28 cellular contexts compared by ENCODE assay signal in the genomic region with DNA sequence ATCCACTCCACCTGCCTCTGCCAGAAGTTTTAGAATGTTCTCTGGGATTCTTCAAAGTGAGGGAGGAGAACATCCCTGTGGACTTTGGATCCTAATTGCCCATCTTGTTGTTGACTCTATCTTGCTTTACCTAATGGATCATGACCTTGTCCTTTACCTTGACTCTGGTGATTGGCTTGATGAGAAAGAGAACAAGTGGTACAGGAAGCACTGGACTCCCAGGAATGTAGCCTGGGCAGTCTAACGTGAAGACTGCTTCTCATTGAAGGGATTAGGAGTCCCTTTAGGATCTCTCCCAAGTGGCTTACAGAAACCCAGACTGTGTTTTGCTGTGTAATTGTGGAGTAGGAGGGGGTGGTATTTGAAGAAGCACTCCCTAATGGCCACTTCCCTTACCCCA.
"Had no signal": no experiment of that assay in that cellular context is flagged by ENCODE, and none has a peak within 500 bp of the region (broad histone marks: within the 10 kb centered on the region; RNA-seq: fewer than 3 reads in every experiment).

No MANE protein-coding gene starts in this region.

- H3K9me3 ChIP-seq: adrenal gland, SJCRH30, SK-N-SH had no signal

- DNase-seq: activated CD4-positive, alpha-beta T cell treated with anti-CD3 and anti-CD28 coated beads for 4 hours; activated CD4-positive, alpha-beta T cell treated with anti-CD3 and anti-CD28 coated beads, Interleukin-2, amount 50 U/mL, for 4 hours; activated CD8-positive, alpha-beta memory T cell treated with anti-CD3 and anti-CD28 coated beads, Interleukin-2, amount 50 U/mL, for 48 hours; activated CD8-positive, alpha-beta T cell treated with anti-CD3 and anti-CD28 coated beads, Interleukin-2, amount 10 ng/mL, durations not matched to agents 7 days and 5 days; activated naive CD4-positive, alpha-beta T cell treated with anti-CD3 and anti-CD28 coated beads, Interleukin-2, amount 50 U/mL, for 16 hours; activated naive CD8-positive, alpha-beta T cell treated with anti-CD3 and anti-CD28 coated beads, Interleukin-2, amount 10 ng/mL, durations not matched to agents 7 days and 5 days; activated T-cell treated with anti-CD3 and anti-CD28 coated beads, Interleukin-2, amount 50 U/mL, for 1 hour; adrenal gland; aorta; central memory CD4-positive, alpha-beta T cell; IMR-90; Kasumi-1; KBM-7; MV-4-11; NCI-H1092 treated with DMSO at 0.1 percent for 48 hours; NCI-H1417 treated with DMSO at 0.1 percent for 48 hours; NCI-H1694; NCI-H2029; NCI-H2107; NCI-H446; NCI-H524; Right ventricle myocardium superior; SJCRH30; SK-N-SH; T-helper 1 cell had no signal

- H3K4me1 ChIP-seq: adrenal gland, SJCRH30 had no signal

- FAIRE-seq: bronchial epithelial cell had no signal

- H3K4me3 Mint-ChIP-seq: activated CD8-positive, alpha-beta T cell treated with anti-CD3 and anti-CD28 coated beads, Interleukin-2, amount 10 ng/mL, durations not matched to agents 7 days and 5 days; activated naive CD8-positive, alpha-beta T cell treated with anti-CD3 and anti-CD28 coated beads, Interleukin-2, amount 10 ng/mL, durations not matched to agents 7 days and 5 days had no signal

- ATAC-seq: activated CD4-positive, CD25-positive, alpha-beta regulatory T cell treated with anti-CD3 and anti-CD28 coated beads, Interleukin-2, amount 50 U/mL, for 24 hours; activated CD8-positive, alpha-beta T cell treated with anti-CD3 and anti-CD28 coated beads, Interleukin-2, amount 10 ng/mL, durations not matched to agents 7 days and 5 days had no signal

- H3K27me3 ChIP-seq: adrenal gland, SJCRH30 had no signal

- H3K36me3 ChIP-seq: adrenal gland, SJCRH30 had no signal

- H3K27ac Mint-ChIP-seq: activated CD8-positive, alpha-beta T cell treated with anti-CD3 and anti-CD28 coated beads, Interleukin-2, amount 10 ng/mL, durations not matched to agents 7 days and 5 days; activated naive CD8-positive, alpha-beta T cell treated with anti-CD3 and anti-CD28 coated beads, Interleukin-2, amount 10 ng/mL, durations not matched to agents 7 days and 5 days had no signal

- H3K4me1 Mint-ChIP-seq: activated naive CD8-positive, alpha-beta T cell treated with anti-CD3 and anti-CD28 coated beads, Interleukin-2, amount 10 ng/mL, durations not matched to agents 7 days and 5 days had no signal

- H3K36me3 Mint-ChIP-seq: activated naive CD8-positive, alpha-beta T cell treated with anti-CD3 and anti-CD28 coated beads, Interleukin-2, amount 10 ng/mL, durations not matched to agents 7 days and 5 days had no signal

- H3K27me3 Mint-ChIP-seq: activated naive CD8-positive, alpha-beta T cell treated with anti-CD3 and anti-CD28 coated beads, Interleukin-2, amount 10 ng/mL, durations not matched to agents 7 days and 5 days had no signal

- H3K27ac ChIP-seq: adrenal gland, RWPE1, SJCRH30 had no signal

- H3K9me3 Mint-ChIP-seq: activated naive CD8-positive, alpha-beta T cell treated with anti-CD3 and anti-CD28 coated beads, Interleukin-2, amount 10 ng/mL, durations not matched to agents 7 days and 5 days had no signal

- H3K4me3 ChIP-seq: adrenal gland, SJCRH30 had no signal
